Comparison of ENCODE assay signal across 8 cellular contexts in genomic region chr14:30620178-30620577, GRCh38. TPM values are rescaled to one million over a fixed set of nuclear protein-coding genes. Genes with fewer than 3 reads are reported as not detected.
DNase-seq lines count a peak whose midpoint lies in the region; ATAC-seq lines count a peak whose summit lies in the region.

No MANE protein-coding gene starts in this region.

- DNase-seq in RPMI7951 (ENCODE audit: low read depth) (peak; percentile 50), iris pigment epithelial cell (ENCODE audit: low read depth) (peak; percentile 85), HPDE6-E6E7 (ENCODE audit: extremely low spot score) (no peak), GOT3 (lab: John Stamatoyannopoulos, UW) (no peak)
- no peak for DNase-seq in NK-92 treated with Interleukin-12 subunit alpha and Interleukin-12 subunit beta, amount 100 ng/mL, for 24 hours (lab: John Stamatoyannopoulos, UW)
- DNase-seq in activated CD4-positive, CD25-positive, alpha-beta regulatory T cell treated with anti-CD3 and anti-CD28 coated beads, Interleukin-2, amount 50 U/mL, for 72 hours: no peak

- ATAC-seq in GM18873 (IDR thresholded peaks at IDR 0.05; ENCODE audit: low FRiP score, unreplicated experiment): peak; percentile 50
- ATAC-seq in HG02973 (IDR thresholded peaks at IDR 0.05; ENCODE audit: unreplicated experiment): peak; percentile 38

RNA-seq across cellular contexts. Expression of gene SCFD1, which starts 1.9 kb away (rescaled TPM):
- 75.8 and 90.2 TPM in 2 replicates for total RNA-seq in RPMI7951 (2014; rRNA removed; shearing (Covaris generic))

Comparison
In these comparisons a context has a peak if more than half of its experiments do, and no peak if none do; other contexts are left out.
1. DNase-seq: peak in RPMI7951 (single experiment) and iris pigment epithelial cell (single experiment); none in HPDE6-E6E7 (single experiment), NK-92 treated with Interleukin-12 subunit alpha and Interleukin-12 subunit beta, amount 100 ng/mL, for 24 hours (single experiment), activated CD4-positive, CD25-positive, alpha-beta regulatory T cell treated with anti-CD3 and anti-CD28 coated beads, Interleukin-2, amount 50 U/mL, for 72 hours (single experiment) and GOT3 (single experiment).